21 cellular contexts compared by ENCODE assay signal in genomic region chr10:25766687-25767221, GRCh38.
DNase-seq lines count a peak whose midpoint lies in the region; ATAC-seq, FAIRE-seq and TF ChIP-seq lines count a peak whose summit lies in the region.
"Had no signal": no experiment of that assay in that cellular context is flagged by ENCODE, and none has a peak within 500 bp of the region (broad histone marks: within the 10 kb centered on the region; RNA-seq: fewer than 3 reads in every experiment).

No MANE protein-coding gene starts in this region.

- peaks cover 29% of the 10 kb centered on the region for H3K4me1 Mint-ChIP-seq in GM23338
- H3K4me1 Mint-ChIP-seq: CD8-positive, alpha-beta memory T cell; stimulated activated effector memory CD8-positive, alpha-beta T cell treated with anti-CD3 and anti-CD28 coated beads, Interleukin-12 subunit alpha, Interleukin-12 subunit beta, amount 100 ng/mL, for 72 hours had no signal

- peak overlapping the region; percentile 72 for H3K4me3 Mint-ChIP-seq in GM23338
- H3K4me3 Mint-ChIP-seq: CD8-positive, alpha-beta memory T cell; HFFc6; stimulated activated effector memory CD8-positive, alpha-beta T cell treated with anti-CD3 and anti-CD28 coated beads, Interleukin-12 subunit alpha, Interleukin-12 subunit beta, amount 100 ng/mL, for 72 hours had no signal

- H3K9me2 ChIP-seq in GM23338 (ENCODE audit: insufficient read depth) = no peaks in the 10 kb centered on the region
- no peaks in the 10 kb centered on the region for H3K9me2 ChIP-seq in neural cell (ENCODE audit: insufficient read depth, low read length)

- H3K27me3 Mint-ChIP-seq in GM23338 (ENCODE audit: insufficient read depth, low read depth, poor library complexity) = peaks cover 2% of the 10 kb centered on the region

- DNase-seq in GM23338 (ENCODE audit: low spot score) = peak; percentile 91
- DNase-seq in OCI-M1 (lab: John Stamatoyannopoulos, UW) = peak; percentile 48
- DNase-seq in erythroblast (lab: John Stamatoyannopoulos, UW) = peak; percentile 41 to 63
- no peak for DNase-seq in HCEC 1CT
- no peak for DNase-seq in AG08396 (ENCODE audit: low spot score)
- no peak for DNase-seq in NCI-H2081 treated with DMSO at 0.1 percent for 48 hours (lab: John Stamatoyannopoulos, UW)
- no peak for DNase-seq in GM19239 (ENCODE audit: insufficient read length, low spot score)
- DNase-seq: ACHN; adrenal gland; CD8-positive, alpha-beta memory T cell; EL; gastrocnemius medialis; HFFc6; mucosa of descending colon; NCI-H1436; upper lobe of left lung had no signal

- no peaks in the 10 kb centered on the region for H3K36me3 ChIP-seq in GM23338 (ENCODE audit: insufficient read depth)
- H3K36me3 ChIP-seq in neural cell (ENCODE audit: insufficient read depth, low read length) = no peaks in the 10 kb centered on the region
- H3K36me3 ChIP-seq: adrenal gland, gastrocnemius medialis, upper lobe of left lung had no signal

- peak overlapping the region; percentile 39 for H3K4me3 ChIP-seq in GM23338
- H3K4me3 ChIP-seq in neural cell (ENCODE audit: low read length) = peak overlapping the region; percentile 54
- H3K4me3 ChIP-seq: adrenal gland, gastrocnemius medialis, GM12878, mucosa of descending colon, upper lobe of left lung had no signal

- H3K4me1 ChIP-seq in GM23338 (ENCODE audit: insufficient read depth) = peaks cover 24% of the 10 kb centered on the region
- H3K4me1 ChIP-seq: adrenal gland, gastrocnemius medialis, parathyroid adenoma had no signal

- peaks cover 19% of the 10 kb centered on the region; the same call in 2 of the 3 replicates for H3K9me3 Mint-ChIP-seq in GM23338
- H3K9me3 Mint-ChIP-seq: stimulated activated effector memory CD8-positive, alpha-beta T cell treated with anti-CD3 and anti-CD28 coated beads, Interleukin-12 subunit alpha, Interleukin-12 subunit beta, amount 100 ng/mL, for 72 hours had no signal

- H2AFZ ChIP-seq in GM23338 = no peak overlapping the region
- H2AFZ ChIP-seq in neural cell (ENCODE audit: low read depth, low read length) = peak overlapping the region; percentile 5
- H2AFZ ChIP-seq: parathyroid adenoma had no signal

- H3K9me3 ChIP-seq in neural cell (ENCODE audit: low read length) = no peaks in the 10 kb centered on the region
- H3K9me3 ChIP-seq: adrenal gland, gastrocnemius medialis, mucosa of descending colon, upper lobe of left lung had no signal

- peak; percentile 73 for TF ChIP-seq EP300 in neural cell (conservative IDR thresholded peaks at IDR 0.05; ENCODE audit: poor library complexity, severe bottlenecking)

- TF ChIP-seq POLR2A in erythroblast (IDR thresholded peaks at IDR 0.05; ENCODE audit: low read length) = no peak

- H3K9ac ChIP-seq in neural cell (ENCODE audit: low read length) = peak overlapping the region; percentile 52
- H3K9ac ChIP-seq: parathyroid adenoma had no signal

- H3K4me2 ChIP-seq in GM23338 (peak overlapping the region; percentile 59), neural cell (ENCODE audit: low read length) (peak overlapping the region; percentile 68)

- ATAC-seq in GM23338 = peak; percentile 92
- ATAC-seq: gastrocnemius medialis; GM12878; mucosa of descending colon; stimulated activated effector memory CD8-positive, alpha-beta T cell treated with anti-CD3 and anti-CD28 coated beads, Interleukin-12 subunit alpha, Interleukin-12 subunit beta, amount 100 ng/mL, for 72 hours had no signal

- H3K27me3 ChIP-seq in GM23338 (ENCODE audit: insufficient read depth) = no peaks in the 10 kb centered on the region
- H3K27me3 ChIP-seq in neural cell (ENCODE audit: insufficient read depth, low read depth, low read length) = no peaks in the 10 kb centered on the region
- H3K27me3 ChIP-seq: upper lobe of left lung had no signal

- H3K79me2 ChIP-seq in GM23338 (replicated peaks; ENCODE audit: insufficient read depth) (no peaks in the 10 kb centered on the region), neural cell (replicated peaks; ENCODE audit: insufficient read depth, low read length) (no peaks in the 10 kb centered on the region)
- H3K79me2 ChIP-seq: parathyroid adenoma had no signal

- H4K20me1 ChIP-seq in GM23338 (replicated peaks; ENCODE audit: insufficient read depth) = no peaks in the 10 kb centered on the region
- H4K20me1 ChIP-seq in neural cell (ENCODE audit: insufficient read depth) = no peaks in the 10 kb centered on the region

- peak overlapping the region; percentile 96 for H3K27ac Mint-ChIP-seq in GM23338
- H3K27ac Mint-ChIP-seq: CD8-positive, alpha-beta memory T cell; HFFc6; stimulated activated effector memory CD8-positive, alpha-beta T cell treated with anti-CD3 and anti-CD28 coated beads, Interleukin-12 subunit alpha, Interleukin-12 subunit beta, amount 100 ng/mL, for 72 hours had no signal

- peak overlapping the region; percentile 43 for H3K27ac ChIP-seq in GM23338 (ENCODE audit: low read depth)
- H3K27ac ChIP-seq in neural cell (ENCODE audit: low read length) = peak overlapping the region; percentile 78
- H3K27ac ChIP-seq: adrenal gland, gastrocnemius medialis, parathyroid adenoma, upper lobe of left lung had no signal

- peak; percentile 39 for TF ChIP-seq RAD21 in neural cell (conservative IDR thresholded peaks at IDR 0.05)

- no peak for FAIRE-seq in GM19239 (lab: Jason Lieb, UNC)
- FAIRE-seq: GM12878, RCC 7860 had no signal

- H3F3A ChIP-seq in GM23338 (replicated peaks; ENCODE audit: low read depth) (no peaks in the 10 kb centered on the region), neural cell (ENCODE audit: insufficient read depth, low read length, poor library complexity, severe bottlenecking) (peaks cover 6% of the 10 kb centered on the region)

- TF ChIP-seq CTCF in GM23338 (conservative IDR thresholded peaks at IDR 0.05; ENCODE audit: low read depth in 2 of 2) (no peak), neural cell (IDR thresholded peaks at IDR 0.05; ENCODE audit: poor library complexity, severe bottlenecking) (peak; percentile 44)

- H3K36me3 Mint-ChIP-seq in GM23338 (ENCODE audit: low read depth) = peaks cover 21% of the 10 kb centered on the region; the same call in 2 of the 3 replicates
- H3K36me3 Mint-ChIP-seq: CD8-positive, alpha-beta memory T cell; stimulated activated effector memory CD8-positive, alpha-beta T cell treated with anti-CD3 and anti-CD28 coated beads, Interleukin-12 subunit alpha, Interleukin-12 subunit beta, amount 100 ng/mL, for 72 hours had no signal

TF ChIP-seq in neural cell, 6 proteins besides CTCF, POLR2A, EP300 and RAD21:
- peak; percentile 71 for TF ChIP-seq POLR2AphosphoS5 (IDR thresholded peaks at IDR 0.05)
- no peak for TF ChIP-seq EZH2 (IDR thresholded peaks at IDR 0.05; ENCODE audit: borderline replicate concordance, insufficient read depth, low read length, poor library complexity, severe bottlenecking)
- peak; percentile 70 for TF ChIP-seq REST (IDR thresholded peaks at IDR 0.05; ENCODE audit: borderline replicate concordance)
- TF ChIP-seq SMC3 (conservative IDR thresholded peaks at IDR 0.05; ENCODE audit: poor library complexity) = peak; percentile 45

Comparison
In these comparisons a context has a peak if more than half of its experiments do, and no peak if none do; other contexts are left out.
1. DNase-seq: peak in GM23338 (single experiment), OCI-M1 (single experiment) and erythroblast (2 of 2); none in HCEC 1CT (single experiment), AG08396 (single experiment), NCI-H2081 treated with DMSO at 0.1 percent for 48 hours (single experiment) and GM19239 (single experiment).